ENCODE assay signal across 8 cellular contexts in genomic region chr20:2102585-2103453, GRCh38. TPM values are rescaled to one million over a fixed set of nuclear protein-coding genes. Genes with fewer than 3 reads are reported as not detected.
DNase-seq lines count a peak whose midpoint lies in the region; ATAC-seq and TF ChIP-seq lines count a peak whose summit lies in the region.

No MANE protein-coding gene starts in this region.

- H3K9ac ChIP-seq in HUES6 (ENCODE audit: low read length), result peak overlapping the region; percentile 100

- no peaks in the 10 kb centered on the region for H3K27me3 ChIP-seq in HUES6 (ENCODE audit: control insufficient read depth, insufficient read depth, low read length)

- H3K27ac Mint-ChIP-seq in naive thymus-derived CD8-positive, alpha-beta T cell, result peak overlapping the region; percentile 98 to 100 (median 100)
- H3K27ac Mint-ChIP-seq in stimulated activated naive B cell treated with anti-CD40 and anti-IgM and Interleukin-4, amounts not matched to agents 10 μg/mL and 1 μg/mL and 100 μg/mL, for 72 hours, result peak overlapping the region; percentile 99

- DNase-seq in DMS 273 treated with DMSO at 0.1 percent for 48 hours (lab: John Stamatoyannopoulos, UW), result peak; percentile 36
- peak; percentile 75 for DNase-seq in activated T-helper 1 cell treated with Interleukin-2 at 50 U/mL for 16 hours (ENCODE audit: low read depth)
- peak; percentile 83 for DNase-seq in fibroblast of gingiva (ENCODE audit: low read depth)
- peak; percentile 72 to 97 (median 84) for DNase-seq in naive thymus-derived CD8-positive, alpha-beta T cell
- DNase-seq in stimulated activated naive B cell treated with anti-CD40 and anti-IgM and Interleukin-4, amounts not matched to agents 10 μg/mL and 1 μg/mL and 100 μg/mL, for 72 hours, result peak; percentile 81

- POLR2A ChIA-PET in naive thymus-derived CD8-positive, alpha-beta T cell (lab: Charles Lee), result interaction anchor here (0.6 to 2.0 kb wide), 10 partner anchors 9 to 1270 kb away, joined by 3 to 10 read pairs (median 6); partner anchors contain the start of genes IDH3B and SNRPB

- H3K36me3 Mint-ChIP-seq in naive thymus-derived CD8-positive, alpha-beta T cell, result peaks cover 0 to 22% (median 0%) of the 10 kb centered on the region in 3 donors
- H3K36me3 Mint-ChIP-seq in stimulated activated naive B cell treated with anti-CD40 and anti-IgM and Interleukin-4, amounts not matched to agents 10 μg/mL and 1 μg/mL and 100 μg/mL, for 72 hours, result peaks cover 38 to 42% of the 10 kb centered on the region in 2 donors

- H3K4me3 Mint-ChIP-seq in naive thymus-derived CD8-positive, alpha-beta T cell, result peak overlapping the region; percentile 90 to 98 (median 95)
- peak overlapping the region; percentile 95 to 96 for H3K4me3 Mint-ChIP-seq in stimulated activated naive B cell treated with anti-CD40 and anti-IgM and Interleukin-4, amounts not matched to agents 10 μg/mL and 1 μg/mL and 100 μg/mL, for 72 hours

- no peaks in the 10 kb centered on the region for H3K9me3 ChIP-seq in HUES6 (ENCODE audit: control insufficient read depth, insufficient read depth, low read depth, low read length)

- ATAC-seq in GM21447 (IDR thresholded peaks at IDR 0.05; ENCODE audit: unreplicated experiment), result peak; percentile 47
- ATAC-seq in naive thymus-derived CD8-positive, alpha-beta T cell, result peak; percentile 61 to 71
- ATAC-seq in stimulated activated naive B cell treated with anti-CD40 and anti-IgM and Interleukin-4, amounts not matched to agents 10 μg/mL and 1 μg/mL and 100 μg/mL, for 72 hours (replicated peaks), result peak; percentile 69 to 71

- H3K4me3 ChIP-seq in HUES6 (ENCODE audit: low read depth, low read length), result peak overlapping the region; percentile 87

- peak overlapping the region; percentile 100 for H3K27ac ChIP-seq in HUES6 (ENCODE audit: low read depth, low read length)

- no peaks in the 10 kb centered on the region for H3K9me3 Mint-ChIP-seq in naive thymus-derived CD8-positive, alpha-beta T cell
- H3K9me3 Mint-ChIP-seq in stimulated activated naive B cell treated with anti-CD40 and anti-IgM and Interleukin-4, amounts not matched to agents 10 μg/mL and 1 μg/mL and 100 μg/mL, for 72 hours, result no peaks in the 10 kb centered on the region

- H3K36me3 ChIP-seq in HUES6 (ENCODE audit: control insufficient read depth, insufficient read depth, low read length), result peaks cover 27% of the 10 kb centered on the region

- peaks cover 21% of the 10 kb centered on the region for H3K4me1 ChIP-seq in HUES6 (ENCODE audit: control insufficient read depth, insufficient read depth, low read length)

- H3K27me3 Mint-ChIP-seq in naive thymus-derived CD8-positive, alpha-beta T cell, result peaks cover 0 to 2% (median 0%) of the 10 kb centered on the region in 5 donors
- no peaks in the 10 kb centered on the region for H3K27me3 Mint-ChIP-seq in stimulated activated naive B cell treated with anti-CD40 and anti-IgM and Interleukin-4, amounts not matched to agents 10 μg/mL and 1 μg/mL and 100 μg/mL, for 72 hours

- peaks cover 31 to 61% (median 55%) of the 10 kb centered on the region in 4 donors for H3K4me1 Mint-ChIP-seq in naive thymus-derived CD8-positive, alpha-beta T cell
- H3K4me1 Mint-ChIP-seq in stimulated activated naive B cell treated with anti-CD40 and anti-IgM and Interleukin-4, amounts not matched to agents 10 μg/mL and 1 μg/mL and 100 μg/mL, for 72 hours, result peaks cover 30 to 55% of the 10 kb centered on the region in 2 donors

TF ChIP-seq in PFSK-1, 5 proteins besides CTCF, POLR2A, EP300 and RAD21:
- TF ChIP-seq REST (IDR thresholded peaks at IDR 0.05; ENCODE audit: insufficient read depth in 1 of 2, low read depth in 2 of 2, low read length in 2 of 2) (no peak), TAF1 (IDR thresholded peaks at IDR 0.05; ENCODE audit: borderline replicate concordance, insufficient read depth, low read length) (0 out of 2 replicates have a peak, but pooled peaks have one; percentile 31), SIN3A (IDR thresholded peaks at IDR 0.05; ENCODE audit: borderline replicate concordance, insufficient read depth, low read length) (peak; percentile 25; the same call in 1 of the 2 replicates), POLR2AphosphoS5 (IDR thresholded peaks at IDR 0.05; ENCODE audit: low read depth, low read length) (peak; percentile 70), FOXP2 (optimal IDR thresholded peaks at IDR 0.05; ENCODE audit: borderline replicate concordance, extremely low read depth, extremely low read length, insufficient read depth) (peak; percentile 16)
TF ChIP-seq in PFSK-1: peak in this region for 4.

RNA-seq across cellular contexts. Expression of gene STK35, which starts 1.2 kb away (rescaled TPM):
- 7.8 TPM for polyA plus RNA-seq in PFSK-1 (2012; ENCODE audit: insufficient read length, low read depth)
- total RNA-seq in naive thymus-derived CD8-positive, alpha-beta T cell, result 10 to 100 TPM; 17.3 to 18.3 TPM
- polyA plus RNA-seq in naive thymus-derived CD8-positive, alpha-beta T cell, result 1 to 10 TPM; 4.5 to 5.9 (median 5.0) TPM

Comparison
In these comparisons a context has a peak if more than half of its experiments do, and no peak if none do; other contexts are left out.
1. Peak in every context shown above with its lines: DNase-seq, ATAC-seq, H3K4me3 ChIP-seq and H3K27ac ChIP-seq.